ENCODE assay signal across 2 cellular contexts in the genomic region with DNA sequence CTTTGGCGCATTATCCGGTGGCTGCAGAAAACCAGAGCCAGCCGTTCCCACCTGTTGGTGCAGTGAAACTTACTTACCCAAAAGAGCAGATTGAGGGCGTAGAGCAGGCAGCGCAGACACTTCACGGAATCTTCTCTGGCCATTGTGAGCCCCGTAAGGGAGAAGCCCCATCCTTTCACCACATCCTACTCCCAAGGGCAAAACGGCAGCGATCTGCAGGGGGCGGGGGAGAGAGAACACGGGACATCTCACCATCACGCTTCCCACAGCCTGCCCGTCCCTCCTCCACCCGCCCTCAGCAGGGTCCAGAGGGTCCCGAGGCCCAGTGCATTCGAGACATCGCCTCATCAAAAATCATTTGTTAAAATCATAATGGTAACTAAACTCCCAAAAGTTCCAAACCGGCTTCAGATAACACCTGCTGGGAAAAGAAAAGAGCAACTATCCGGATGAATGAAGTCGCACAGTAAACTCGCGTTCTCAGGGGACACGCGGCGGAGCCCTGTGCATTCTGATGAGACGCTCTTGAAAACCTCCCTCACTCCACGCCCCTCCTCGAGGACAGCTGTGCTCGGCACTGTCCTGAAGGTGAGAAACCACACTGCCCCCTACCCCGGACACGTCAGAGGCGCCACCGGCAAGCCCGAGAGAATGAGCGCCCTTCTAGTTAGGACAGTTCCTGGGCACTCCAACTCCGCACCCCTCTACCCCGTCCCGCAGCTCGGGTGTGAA.
A peak's percentile ranks its signal among the peaks of the same experiment; 100 is the strongest.
TF ChIP-seq lines count a peak whose summit lies in the region.

No MANE protein-coding gene starts in this region.

TF ChIP-seq in HEK293, 187 proteins besides CTCF, POLR2A, EP300 and RAD21 (continued from another document and continues in another):
- TF ChIP-seq ZIC2 (tag by site-specific recombination; IDR thresholded peaks at IDR 0.05) = peak; percentile 68
- peak; percentile 27 for TF ChIP-seq ZBTB26 (tag by site-specific recombination; optimal IDR thresholded peaks at IDR 0.05)
- no peak for TF ChIP-seq ZNF624 (tag by site-specific recombination; IDR thresholded peaks at IDR 0.05)
- TF ChIP-seq, protein P1, sequence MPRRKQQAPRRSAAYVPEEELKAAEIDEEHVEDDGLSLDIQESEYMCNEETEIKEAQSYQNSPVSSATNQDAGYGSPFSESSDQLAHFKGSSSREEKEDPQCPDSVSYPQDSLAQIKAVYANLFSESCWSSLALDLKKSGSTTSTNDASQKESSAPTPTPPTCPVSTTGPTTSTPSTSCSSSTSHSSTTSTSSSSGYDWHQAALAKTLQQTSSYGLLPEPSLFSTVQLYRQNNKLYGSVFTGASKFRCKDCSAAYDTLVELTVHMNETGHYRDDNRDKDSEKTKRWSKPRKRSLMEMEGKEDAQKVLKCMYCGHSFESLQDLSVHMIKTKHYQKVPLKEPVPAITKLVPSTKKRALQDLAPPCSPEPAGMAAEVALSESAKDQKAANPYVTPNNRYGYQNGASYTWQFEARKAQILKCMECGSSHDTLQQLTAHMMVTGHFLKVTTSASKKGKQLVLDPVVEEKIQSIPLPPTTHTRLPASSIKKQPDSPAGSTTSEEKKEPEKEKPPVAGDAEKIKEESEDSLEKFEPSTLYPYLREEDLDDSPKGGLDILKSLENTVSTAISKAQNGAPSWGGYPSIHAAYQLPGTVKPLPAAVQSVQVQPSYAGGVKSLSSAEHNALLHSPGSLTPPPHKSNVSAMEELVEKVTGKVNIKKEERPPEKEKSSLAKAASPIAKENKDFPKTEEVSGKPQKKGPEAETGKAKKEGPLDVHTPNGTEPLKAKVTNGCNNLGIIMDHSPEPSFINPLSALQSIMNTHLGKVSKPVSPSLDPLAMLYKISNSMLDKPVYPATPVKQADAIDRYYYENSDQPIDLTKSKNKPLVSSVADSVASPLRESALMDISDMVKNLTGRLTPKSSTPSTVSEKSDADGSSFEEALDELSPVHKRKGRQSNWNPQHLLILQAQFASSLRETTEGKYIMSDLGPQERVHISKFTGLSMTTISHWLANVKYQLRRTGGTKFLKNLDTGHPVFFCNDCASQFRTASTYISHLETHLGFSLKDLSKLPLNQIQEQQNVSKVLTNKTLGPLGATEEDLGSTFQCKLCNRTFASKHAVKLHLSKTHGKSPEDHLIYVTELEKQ (tag by site-specific recombination; IDR thresholded peaks at IDR 0.05; ENCODE audit: borderline replicate concordance) = no peak
- no peak for TF ChIP-seq ZNF510 (tag by site-specific recombination; IDR thresholded peaks at IDR 0.05; ENCODE audit: insufficient replicate concordance)
- no peak for TF ChIP-seq TRIM28 (IDR thresholded peaks at IDR 0.05; ENCODE audit: borderline replicate concordance, low read length)
- TF ChIP-seq ZBTB17 (tag by site-specific recombination; IDR thresholded peaks at IDR 0.05) = peak; percentile 68
- TF ChIP-seq KLF8 (tag by site-specific recombination; IDR thresholded peaks at IDR 0.05) = peak; percentile 49; the same call in 1 of the 2 replicates
- TF ChIP-seq, protein P2, sequence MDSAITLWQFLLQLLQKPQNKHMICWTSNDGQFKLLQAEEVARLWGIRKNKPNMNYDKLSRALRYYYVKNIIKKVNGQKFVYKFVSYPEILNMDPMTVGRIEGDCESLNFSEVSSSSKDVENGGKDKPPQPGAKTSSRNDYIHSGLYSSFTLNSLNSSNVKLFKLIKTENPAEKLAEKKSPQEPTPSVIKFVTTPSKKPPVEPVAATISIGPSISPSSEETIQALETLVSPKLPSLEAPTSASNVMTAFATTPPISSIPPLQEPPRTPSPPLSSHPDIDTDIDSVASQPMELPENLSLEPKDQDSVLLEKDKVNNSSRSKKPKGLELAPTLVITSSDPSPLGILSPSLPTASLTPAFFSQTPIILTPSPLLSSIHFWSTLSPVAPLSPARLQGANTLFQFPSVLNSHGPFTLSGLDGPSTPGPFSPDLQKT (IDR thresholded peaks at IDR 0.05; ENCODE audit: borderline replicate concordance, low read depth, low read length) = no peak
- peak; percentile 62 for TF ChIP-seq ZBTB8A (tag by site-specific recombination; IDR thresholded peaks at IDR 0.05)
- peak; percentile 95 for TF ChIP-seq ZNF341 (tag by site-specific recombination; IDR thresholded peaks at IDR 0.05; ENCODE audit: low read depth)
- no peak for TF ChIP-seq ZNF558 (tag by site-specific recombination; IDR thresholded peaks at IDR 0.05)
- peak; percentile 16; the same call in 1 of the 2 replicates for TF ChIP-seq ZBTB48 (tag by site-specific recombination; IDR thresholded peaks at IDR 0.05)
- no peak; the same call in 1 of the 2 replicates for TF ChIP-seq ZNF600 (tag by site-specific recombination; IDR thresholded peaks at IDR 0.05)
- no peak for TF ChIP-seq ZNF155 (tag by site-specific recombination; IDR thresholded peaks at IDR 0.05)
- peak; percentile 55; the same call in 1 of the 2 replicates for TF ChIP-seq PRDM10 (tag by site-specific recombination; IDR thresholded peaks at IDR 0.05)
- no peak for TF ChIP-seq ZSCAN30 (tag by site-specific recombination; IDR thresholded peaks at IDR 0.05)
- peak; percentile 98 for TF ChIP-seq ZNF335 (tag by site-specific recombination; conservative IDR thresholded peaks at IDR 0.05)

TF ChIP-seq in WTC11, 78 proteins besides CTCF, POLR2A, EP300 and RAD21 (continued from another document):
- TF ChIP-seq ARID4B (CRISPR knock-in tag; IDR thresholded peaks at IDR 0.05; ENCODE audit: borderline replicate concordance) (0 out of 2 replicates have a peak, but pooled peaks have one; percentile 37), NR2C2 (CRISPR knock-in tag; IDR thresholded peaks at IDR 0.05) (no peak), PREB (CRISPR knock-in tag; IDR thresholded peaks at IDR 0.05; ENCODE audit: borderline replicate concordance) (no peak), TEAD1 (CRISPR knock-in tag; IDR thresholded peaks at IDR 0.05) (peak; percentile 55; the same call in 1 of the 2 replicates), ZNF416 (CRISPR knock-in tag; IDR thresholded peaks at IDR 0.05) (no peak), SMAD3 (CRISPR knock-in tag; IDR thresholded peaks at IDR 0.05; ENCODE audit: borderline replicate concordance) (0 out of 2 replicates have a peak, but pooled peaks have one; percentile 22), E2F5 (CRISPR knock-in tag; IDR thresholded peaks at IDR 0.05) (peak; percentile 59; the same call in 1 of the 2 replicates), ZNF281 (CRISPR knock-in tag; IDR thresholded peaks at IDR 0.05) (no peak), SMAD4 (CRISPR knock-in tag; IDR thresholded peaks at IDR 0.05) (no peak), TCF7 (CRISPR knock-in tag; IDR thresholded peaks at IDR 0.05; ENCODE audit: low read depth) (no peak), ESRRA (CRISPR knock-in tag; IDR thresholded peaks at IDR 0.05; ENCODE audit: borderline replicate concordance) (no peak), NFE2L1 (CRISPR knock-in tag; IDR thresholded peaks at IDR 0.05) (0 out of 2 replicates have a peak, but pooled peaks have one; percentile 24), USF2 (CRISPR knock-in tag; IDR thresholded peaks at IDR 0.05) (no peak)
- TF ChIP-seq, protein P3, sequence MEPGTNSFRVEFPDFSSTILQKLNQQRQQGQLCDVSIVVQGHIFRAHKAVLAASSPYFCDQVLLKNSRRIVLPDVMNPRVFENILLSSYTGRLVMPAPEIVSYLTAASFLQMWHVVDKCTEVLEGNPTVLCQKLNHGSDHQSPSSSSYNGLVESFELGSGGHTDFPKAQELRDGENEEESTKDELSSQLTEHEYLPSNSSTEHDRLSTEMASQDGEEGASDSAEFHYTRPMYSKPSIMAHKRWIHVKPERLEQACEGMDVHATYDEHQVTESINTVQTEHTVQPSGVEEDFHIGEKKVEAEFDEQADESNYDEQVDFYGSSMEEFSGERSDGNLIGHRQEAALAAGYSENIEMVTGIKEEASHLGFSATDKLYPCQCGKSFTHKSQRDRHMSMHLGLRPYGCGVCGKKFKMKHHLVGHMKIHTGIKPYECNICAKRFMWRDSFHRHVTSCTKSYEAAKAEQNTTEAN (CRISPR knock-in tag; IDR thresholded peaks at IDR 0.05) = no peak
- TF ChIP-seq, protein P4, sequence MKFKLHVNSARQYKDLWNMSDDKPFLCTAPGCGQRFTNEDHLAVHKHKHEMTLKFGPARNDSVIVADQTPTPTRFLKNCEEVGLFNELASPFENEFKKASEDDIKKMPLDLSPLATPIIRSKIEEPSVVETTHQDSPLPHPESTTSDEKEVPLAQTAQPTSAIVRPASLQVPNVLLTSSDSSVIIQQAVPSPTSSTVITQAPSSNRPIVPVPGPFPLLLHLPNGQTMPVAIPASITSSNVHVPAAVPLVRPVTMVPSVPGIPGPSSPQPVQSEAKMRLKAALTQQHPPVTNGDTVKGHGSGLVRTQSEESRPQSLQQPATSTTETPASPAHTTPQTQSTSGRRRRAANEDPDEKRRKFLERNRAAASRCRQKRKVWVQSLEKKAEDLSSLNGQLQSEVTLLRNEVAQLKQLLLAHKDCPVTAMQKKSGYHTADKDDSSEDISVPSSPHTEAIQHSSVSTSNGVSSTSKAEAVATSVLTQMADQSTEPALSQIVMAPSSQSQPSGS (CRISPR knock-in tag; IDR thresholded peaks at IDR 0.05; ENCODE audit: borderline replicate concordance, low read depth) = no peak
